8 cellular contexts compared by ENCODE assay signal in genomic region chr17:56678249-56679144, GRCh38.
DNase-seq lines count a peak whose midpoint lies in the region; ATAC-seq and TF ChIP-seq lines count a peak whose summit lies in the region.

No MANE protein-coding gene starts in this region.

- ATAC-seq in GM21786 (IDR thresholded peaks at IDR 0.05; ENCODE audit: unreplicated experiment) (no peak), GM21576 (IDR thresholded peaks at IDR 0.05; ENCODE audit: unreplicated experiment) (no peak), HG03025 (IDR thresholded peaks at IDR 0.05; ENCODE audit: low FRiP score, unreplicated experiment) (no peak)

- no peaks in the 10 kb centered on the region for H3K36me3 ChIP-seq in effector memory CD4-positive, alpha-beta T cell (ENCODE audit: control insufficient read depth, insufficient read depth, low read length)
- H3K36me3 ChIP-seq in muscle layer of colon (ENCODE audit: insufficient read depth, low read length) (no peaks in the 10 kb centered on the region), tibial artery (no peaks in the 10 kb centered on the region)

- H3K9me3 ChIP-seq in effector memory CD4-positive, alpha-beta T cell (ENCODE audit: control insufficient read depth, low read length), result no peaks in the 10 kb centered on the region
- H3K9me3 ChIP-seq in muscle layer of colon (ENCODE audit: low read length), result no peaks in the 10 kb centered on the region
- H3K9me3 ChIP-seq in tibial artery, result no peaks in the 10 kb centered on the region

- H3K27ac ChIP-seq in effector memory CD4-positive, alpha-beta T cell (ENCODE audit: insufficient read depth, low read length, poor library complexity, severe bottlenecking), result no peak overlapping the region
- H3K27ac ChIP-seq in muscle layer of colon (ENCODE audit: low read depth, low read length) (no peak overlapping the region), tibial artery (no peak overlapping the region)

- H3K9ac ChIP-seq in muscle layer of colon (ENCODE audit: low read length), result no peak overlapping the region

- intact Hi-C loops in tibial artery (cut with DNase I; ENCODE audit: low total_unique reads), result no loop called here

- H3K4me1 ChIP-seq in effector memory CD4-positive, alpha-beta T cell (ENCODE audit: control insufficient read depth, insufficient read depth, low read length, poor library complexity, severe bottlenecking), result peaks cover 17% of the 10 kb centered on the region
- H3K4me1 ChIP-seq in muscle layer of colon (ENCODE audit: insufficient read depth, low read length) (peaks cover 6% of the 10 kb centered on the region), tibial artery (peaks cover 0 to 11% (median 7%) of the 10 kb centered on the region in 4 donors)

- DNase-seq in AG10803 (ENCODE audit: low read depth), result no peak
- peak; percentile 11 for DNase-seq in M059J (ENCODE audit: low read depth)
- no peak for DNase-seq in effector memory CD4-positive, alpha-beta T cell
- no peak for DNase-seq in tibial artery

- H3K27me3 ChIP-seq in effector memory CD4-positive, alpha-beta T cell (replicated peaks; ENCODE audit: control insufficient read depth, insufficient read depth, low read length, poor library complexity, severe bottlenecking), result peaks cover 16% of the 10 kb centered on the region
- H3K27me3 ChIP-seq in muscle layer of colon (ENCODE audit: control insufficient read depth in 1 of 2, insufficient read depth in 2 of 2, low read length in 2 of 2) (peaks cover 20 to 26% of the 10 kb centered on the region in 2 donors), tibial artery (peaks cover 0 to 40% of the 10 kb centered on the region in 2 donors)

- TF ChIP-seq CTCF in AG10803 (conservative IDR thresholded peaks at IDR 0.05; ENCODE audit: low read length) (no peak), tibial artery (IDR thresholded peaks at IDR 0.05) (no peak)

- H3K4me3 ChIP-seq in AG10803 (ENCODE audit: low read length), result peak overlapping the region; percentile 40
- H3K4me3 ChIP-seq in effector memory CD4-positive, alpha-beta T cell (ENCODE audit: insufficient read depth, low read depth, low read length, poor library complexity, severe bottlenecking), result peak overlapping the region; percentile 29
- H3K4me3 ChIP-seq in muscle layer of colon (ENCODE audit: low read depth in 1 of 2, low read length in 2 of 2), result peak overlapping the region; percentile 0 to 37
- peak overlapping the region in 1 of 2 donors; percentile 4 for H3K4me3 ChIP-seq in tibial artery
